ENCODE assay signal across 8 cellular contexts in genomic region chr12:124727244-124727673, GRCh38.
DNase-seq lines count a peak whose midpoint lies in the region; ATAC-seq and TF ChIP-seq lines count a peak whose summit lies in the region.

No MANE protein-coding gene starts in this region.

- no peak overlapping the region for H3K4me3 Mint-ChIP-seq in activated naive CD8-positive, alpha-beta T cell treated with anti-CD3 and anti-CD28 coated beads for 36 hours

- no peaks in the 10 kb centered on the region for H3K79me2 ChIP-seq in osteoblast (ENCODE audit: insufficient read depth, low read length)

- peaks cover 0 to 10% (median 0%) of the 10 kb centered on the region in 4 donors for H3K27me3 ChIP-seq in esophagus squamous epithelium
- no peaks in the 10 kb centered on the region for H3K27me3 ChIP-seq in osteoblast (ENCODE audit: insufficient read depth, low read length)

- no peaks in the 10 kb centered on the region for H4K20me1 ChIP-seq in osteoblast (ENCODE audit: insufficient read depth, low read length)

- H3K36me3 Mint-ChIP-seq in activated naive CD8-positive, alpha-beta T cell treated with anti-CD3 and anti-CD28 coated beads for 36 hours, result no peaks in the 10 kb centered on the region

- no peaks in the 10 kb centered on the region for H3K4me1 Mint-ChIP-seq in activated naive CD8-positive, alpha-beta T cell treated with anti-CD3 and anti-CD28 coated beads for 36 hours

- TF ChIP-seq CTCF in esophagus squamous epithelium (IDR thresholded peaks at IDR 0.05), result no peak
- TF ChIP-seq CTCF in osteoblast (IDR thresholded peaks at IDR 0.05; ENCODE audit: extremely low read depth, low read depth, low read length), result no peak

- H3K27ac ChIP-seq in esophagus squamous epithelium (peak overlapping the region; percentile 21 to 72 (median 54)), osteoblast (ENCODE audit: low read depth, low read length) (no peak overlapping the region)

- DNase-seq in OCI-M1 (lab: John Stamatoyannopoulos, UW) (peak; percentile 94), esophagus squamous epithelium (lab: John Stamatoyannopoulos, UW) (peak; percentile 30), osteoblast (ENCODE audit: insufficient read length, low spot score, missing footprints) (peak; percentile 89)
- DNase-seq in activated naive CD8-positive, alpha-beta T cell treated with anti-CD3 and anti-CD28 coated beads for 36 hours, result no peak

- H3K4me3 ChIP-seq in esophagus squamous epithelium (no peak overlapping the region), osteoblast (ENCODE audit: insufficient read depth, low read length) (no peak overlapping the region)

- H3K36me3 ChIP-seq in esophagus squamous epithelium (no peaks in the 10 kb centered on the region), osteoblast (ENCODE audit: insufficient read depth, low read length) (no peaks in the 10 kb centered on the region)

- no peak overlapping the region for H3K27ac Mint-ChIP-seq in activated naive CD8-positive, alpha-beta T cell treated with anti-CD3 and anti-CD28 coated beads for 36 hours

- H3K9me3 Mint-ChIP-seq in activated naive CD8-positive, alpha-beta T cell treated with anti-CD3 and anti-CD28 coated beads for 36 hours, result no peaks in the 10 kb centered on the region

- intact Hi-C loops in esophagus squamous epithelium (cut with DNase I), result no loop called here

- 4 to 19% methylated on average over 4 of the region's 16 CpGs for WGBS in esophagus squamous epithelium, 2 donors

- no peak for TF ChIP-seq POLR2A in GM18505 (IDR thresholded peaks at IDR 0.05; ENCODE audit: borderline replicate concordance, extremely low read depth, insufficient read depth, insufficient read length)
- no peak for TF ChIP-seq POLR2A in esophagus squamous epithelium (IDR thresholded peaks at IDR 0.05)

- no peak overlapping the region for H2AFZ ChIP-seq in osteoblast (ENCODE audit: low read length)

- H3K4me1 ChIP-seq in esophagus squamous epithelium, result peaks cover 0 to 33% (median 8%) of the 10 kb centered on the region in 3 donors
- peaks cover 8% of the 10 kb centered on the region for H3K4me1 ChIP-seq in osteoblast (ENCODE audit: insufficient read depth, low read length)

- peaks cover 0 to 6% (median 0%) of the 10 kb centered on the region in 3 donors for H3K9me3 ChIP-seq in esophagus squamous epithelium
- H3K9me3 ChIP-seq in osteoblast (ENCODE audit: low read depth, low read length), result no peaks in the 10 kb centered on the region

- H3K4me2 ChIP-seq in osteoblast (ENCODE audit: insufficient read depth, low read length), result no peak overlapping the region

- ATAC-seq in GM18505 (IDR thresholded peaks at IDR 0.05; ENCODE audit: unreplicated experiment) (peak; percentile 76), GM21360 (IDR thresholded peaks at IDR 0.05; ENCODE audit: unreplicated experiment) (no peak), GM19351 (IDR thresholded peaks at IDR 0.05; ENCODE audit: unreplicated experiment) (no peak), GM21529 (IDR thresholded peaks at IDR 0.05; ENCODE audit: unreplicated experiment) (no peak)

- peaks cover 8% of the 10 kb centered on the region for H3K27me3 Mint-ChIP-seq in activated naive CD8-positive, alpha-beta T cell treated with anti-CD3 and anti-CD28 coated beads for 36 hours
